In the genomic region with DNA sequence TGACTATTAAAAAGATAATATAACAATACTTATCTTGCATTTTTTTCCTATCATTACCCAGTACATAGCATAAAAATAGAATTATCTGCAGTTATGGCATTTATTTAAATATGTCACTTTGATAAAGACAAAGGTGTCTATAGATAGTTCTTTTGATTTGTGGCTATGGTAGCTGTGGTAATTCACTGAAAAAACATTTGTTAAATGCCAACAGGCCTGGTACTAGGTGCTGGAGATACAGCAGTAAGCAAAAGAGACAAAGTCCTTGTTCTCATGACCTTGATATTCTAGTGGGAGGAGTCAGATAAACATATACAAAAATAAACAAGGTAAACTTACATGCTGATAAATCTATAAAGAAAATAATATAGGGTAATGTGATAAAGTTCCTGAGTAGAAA, we compare ENCODE assay signal across 29 cellular contexts. TPM values are rescaled to one million over a fixed set of nuclear protein-coding genes. Genes with fewer than 3 reads are reported as not detected.
"Had no signal": no experiment of that assay in that cellular context is flagged by ENCODE, and none has a peak within 500 bp of the region (broad histone marks: within the 10 kb centered on the region; RNA-seq: fewer than 3 reads in every experiment).

No MANE protein-coding gene starts in this region.

- H3K27me3 ChIP-seq: stomach, suprapubic skin, testis, thyroid gland, tibial artery, tibial nerve, transverse colon, upper lobe of left lung, upper lobe of right lung, uterus, vagina had no signal

- DNase-seq: stimulated activated CD4-positive, alpha-beta T cell treated with anti-CD3 and anti-CD28 coated beads, Interleukin-2, amount 100 ng/mL, for 48 hours; stimulated activated CD4-positive, alpha-beta T cell treated with anti-CD3 and anti-CD28 coated beads, Interleukin-4, amount 100 ng/mL, for 1 hour; stimulated activated CD4-positive, alpha-beta T cell treated with anti-CD3 and anti-CD28 coated beads, Interleukin-4, amount 100 ng/mL, for 24 hours; stimulated activated CD4-positive, alpha-beta T cell treated with anti-CD3 and anti-CD28 coated beads, Interleukin-4, amount 100 ng/mL, for 4 hours; stimulated activated CD8-positive, alpha-beta memory T cell treated with anti-CD3 and anti-CD28 coated beads, Interleukin-4, amount 100 ng/mL, for 48 hours; stimulated activated naive B cell treated with anti-CD40 and anti-IgM and Interleukin-4, amounts not matched to agents 10 μg/mL and 1 μg/mL and 100 μg/mL, for 72 hours; stimulated activated naive CD4-positive, alpha-beta T cell; stimulated activated naive CD4-positive, alpha-beta T cell treated with Interleukin-2 at 50 U/mL for 16 hours; stimulated activated naive CD8-positive, alpha-beta T cell treated with anti-CD3 and anti-CD28 coated beads, Interleukin-15, Interleukin-2, amounts not matched to agents 100 U/mL and 50 U/mL, for 24 hours; stomach; substantia nigra; testis; thyroid gland; tibial artery; transverse colon; upper lobe of left lung; upper lobe of right lung; uterus had no signal

- H3K36me3 ChIP-seq: thyroid gland, upper lobe of left lung, upper lobe of right lung, uterus, vagina had no signal

- H3K27me3 Mint-ChIP-seq: stimulated activated memory B cell treated with anti-CD40 and anti-IgM and Interleukin-4, amounts not matched to agents 10 μg/mL and 1 μg/mL and 100 μg/mL, for 72 hours; stimulated activated naive B cell treated with anti-CD40 and anti-IgM and Interleukin-4, amounts not matched to agents 10 μg/mL and 1 μg/mL and 100 μg/mL, for 72 hours; stimulated activated naive CD8-positive, alpha-beta T cell treated with anti-CD3 and anti-CD28 coated beads, Interleukin-15, Interleukin-2, amounts not matched to agents 100 ng/mL and 50 ng/mL, for 24 hours; type B pancreatic cell had no signal

- H3K9me3 ChIP-seq: stomach, suprapubic skin, testis, thoracic aorta, thyroid gland, tibial artery, tibial nerve, transverse colon, upper lobe of left lung, upper lobe of right lung, uterus, vagina had no signal

- H3K9me3 Mint-ChIP-seq: stimulated activated effector memory CD8-positive, alpha-beta T cell treated with anti-CD3 and anti-CD28 coated beads, Interleukin-12 subunit alpha, Interleukin-12 subunit beta, amount 100 ng/mL, for 72 hours; stimulated activated memory B cell treated with anti-CD40 and anti-IgM and Interleukin-4, amounts not matched to agents 10 μg/mL and 1 μg/mL and 100 μg/mL, for 72 hours; stimulated activated naive CD8-positive, alpha-beta T cell treated with anti-CD3 and anti-CD28 coated beads, Interleukin-15, Interleukin-2, amounts not matched to agents 100 ng/mL and 50 ng/mL, for 24 hours; type B pancreatic cell had no signal

- H3K4me1 ChIP-seq: stomach, testis, thyroid gland, tibial artery, tibial nerve, transverse colon, upper lobe of left lung, upper lobe of right lung, uterus, vagina had no signal

- H3K27ac ChIP-seq: stomach, suprapubic skin, testis, thoracic aorta, thyroid gland, tibial artery, tibial nerve, transverse colon, upper lobe of left lung, upper lobe of right lung, uterus, vagina had no signal

- ATAC-seq: stimulated activated effector memory CD8-positive, alpha-beta T cell treated with anti-CD3 and anti-CD28 coated beads, Interleukin-12 subunit alpha, Interleukin-12 subunit beta, amount 100 ng/mL, for 72 hours; stimulated activated memory B cell treated with anti-CD40 and anti-IgM and Interleukin-4, amounts not matched to agents 10 μg/mL and 1 μg/mL and 100 μg/mL, for 72 hours; stimulated activated naive B cell treated with anti-CD40 and anti-IgM and Interleukin-4, amounts not matched to agents 10 μg/mL and 1 μg/mL and 100 μg/mL, for 72 hours; stimulated activated naive CD8-positive, alpha-beta T cell treated with anti-CD3 and anti-CD28 coated beads, Interleukin-15, Interleukin-2, amounts not matched to agents 100 U/mL and 50 U/mL, for 24 hours; upper lobe of right lung had no signal

- H3K27ac Mint-ChIP-seq: stimulated activated effector memory CD8-positive, alpha-beta T cell treated with anti-CD3 and anti-CD28 coated beads, Interleukin-12 subunit alpha, Interleukin-12 subunit beta, amount 100 ng/mL, for 72 hours; stimulated activated memory B cell treated with anti-CD40 and anti-IgM and Interleukin-4, amounts not matched to agents 10 μg/mL and 1 μg/mL and 100 μg/mL, for 72 hours; stimulated activated naive B cell treated with anti-CD40 and anti-IgM and Interleukin-4, amounts not matched to agents 10 μg/mL and 1 μg/mL and 100 μg/mL, for 72 hours; stimulated activated naive CD8-positive, alpha-beta T cell treated with anti-CD3 and anti-CD28 coated beads, Interleukin-15, Interleukin-2, amounts not matched to agents 100 ng/mL and 50 ng/mL, for 24 hours; type B pancreatic cell had no signal

- H3K4me1 Mint-ChIP-seq: stimulated activated effector memory CD8-positive, alpha-beta T cell treated with anti-CD3 and anti-CD28 coated beads, Interleukin-12 subunit alpha, Interleukin-12 subunit beta, amount 100 ng/mL, for 72 hours had no signal

- H3K4me3 Mint-ChIP-seq: stimulated activated effector memory CD8-positive, alpha-beta T cell treated with anti-CD3 and anti-CD28 coated beads, Interleukin-12 subunit alpha, Interleukin-12 subunit beta, amount 100 ng/mL, for 72 hours; stimulated activated memory B cell treated with anti-CD40 and anti-IgM and Interleukin-4, amounts not matched to agents 10 μg/mL and 1 μg/mL and 100 μg/mL, for 72 hours; stimulated activated naive B cell treated with anti-CD40 and anti-IgM and Interleukin-4, amounts not matched to agents 10 μg/mL and 1 μg/mL and 100 μg/mL, for 72 hours; stimulated activated naive CD8-positive, alpha-beta T cell treated with anti-CD3 and anti-CD28 coated beads, Interleukin-15, Interleukin-2, amounts not matched to agents 100 ng/mL and 50 ng/mL, for 24 hours; type B pancreatic cell had no signal

- H3K4me3 ChIP-seq: stomach, suprapubic skin, testis, thoracic aorta, thyroid gland, tibial artery, tibial nerve, transverse colon, upper lobe of left lung, upper lobe of right lung, uterus, vagina had no signal

RNA-seq across cellular contexts. Expression of a gene that starts 44.7 kb away (rescaled TPM):
- total RNA-seq: stomach, subcutaneous adipose tissue, suprapubic skin, thoracic aorta, thyroid gland, tibial nerve, upper lobe of right lung, ureter had no signal
- polyA plus RNA-seq: stomach, urinary bladder had no signal
